ENCODE assay signal across 31 cellular contexts in genomic region chr16:66719246-66719645, GRCh38.
"Had no signal": no experiment of that assay in that cellular context is flagged by ENCODE, and none has a peak within 500 bp of the region (broad histone marks: within the 10 kb centered on the region; RNA-seq: fewer than 3 reads in every experiment).

No MANE protein-coding gene starts in this region.

- H3K4me1 ChIP-seq: adrenal gland had no signal

- FAIRE-seq: bronchial epithelial cell, TTC549 had no signal

- H3K27ac ChIP-seq: adrenal gland, cardiac muscle cell, VCaP had no signal

- ATAC-seq: activated CD8-positive, alpha-beta T cell treated with anti-CD3 and anti-CD28 coated beads for 36 hours; activated naive CD4-positive, alpha-beta T cell treated with anti-CD3 and anti-CD28 coated beads, Interleukin-2, amount 50 U/mL, for 72 hours; activated T-cell treated with anti-CD3 and anti-CD28 coated beads, Interleukin-2, amount 50 U/mL, for 4 hours; activated T-cell treated with anti-CD3 and anti-CD28 coated beads, Interleukin-2, amount 50 U/mL, for 72 hours; activated T-helper 17 cell treated with anti-CD3 and anti-CD28 coated beads, Interleukin-2, amount 50 U/mL, for 72 hours had no signal

- DNase-seq: activated B cell treated with CpG ODN at 0.5 μM for 24 hours; activated CD4-positive, alpha-beta memory T cell treated with anti-CD3 and anti-CD28 coated beads for 36 hours; activated CD4-positive, alpha-beta T cell treated with anti-CD3 and anti-CD28 coated beads for 4 hours; activated CD4-positive, alpha-beta T cell treated with anti-CD3 and anti-CD28 coated beads, Interleukin-2, amount 10 ng/mL, durations not matched to agents 24 days and 14 days; activated CD4-positive, alpha-beta T cell treated with anti-CD3 and anti-CD28 coated beads, Interleukin-2, amount 50 U/mL, for 1 hour; activated CD4-positive, alpha-beta T cell treated with anti-CD3 and anti-CD28 coated beads, Interleukin-2, amount 50 U/mL, for 4 hours; activated CD4-positive, CD25-positive, alpha-beta regulatory T cell treated with anti-CD3 and anti-CD28 coated beads, Interleukin-2, amount 50 U/mL, for 72 hours; activated CD8-positive, alpha-beta memory T cell treated with anti-CD3 and anti-CD28 coated beads, Interleukin-2, amount 50 U/mL, for 4 hours; activated CD8-positive, alpha-beta T cell treated with anti-CD3 and anti-CD28 coated beads for 36 hours; activated effector memory CD4-positive, alpha-beta T cell treated with anti-CD3 and anti-CD28 coated beads, Interleukin-2, amount 50 U/mL, for 16 hours; activated gamma-delta T cell treated with Interleukin-2 at 50 U/mL for 16 hours; activated naive CD4-positive, alpha-beta T cell; activated naive CD4-positive, alpha-beta T cell treated with anti-CD3 and anti-CD28 coated beads for 36 hours; activated naive CD4-positive, alpha-beta T cell treated with anti-CD3 and anti-CD28 coated beads, Interleukin-2, amount 50 U/mL, for 16 hours; activated naive CD8-positive, alpha-beta T cell treated with anti-CD3 and anti-CD28 coated beads for 36 hours; activated T-cell treated with anti-CD3 and anti-CD28 coated beads for 4 hours; activated T-cell treated with anti-CD3 and anti-CD28 coated beads, Interleukin-2, amount 50 U/mL, for 1 hour; activated T-cell treated with anti-CD3 and anti-CD28 coated beads, Interleukin-2, amount 50 U/mL, for 4 hours; activated T-cell treated with anti-CD3 and anti-CD28 coated beads, Interleukin-2, amount 50 U/mL, for 72 hours; adrenal gland; amniotic stem cell; caudate nucleus; cerebellar nuclear complex; T-helper 2 cell; T-helper 9 cell had no signal

- H3K9me3 ChIP-seq: adrenal gland had no signal

- H3K27me3 ChIP-seq: adrenal gland, cardiac muscle cell had no signal

- H3K4me3 ChIP-seq: adrenal gland, cardiac muscle cell had no signal
